Comparison of ENCODE assay signal across 8 cellular contexts in genomic region chr15:41934843-41935242, GRCh38. TPM values are rescaled to one million over a fixed set of nuclear protein-coding genes. Genes with fewer than 3 reads are reported as not detected.
DNase-seq lines count a peak whose midpoint lies in the region; ATAC-seq lines count a peak whose summit lies in the region.
"Had no signal": no experiment of that assay in that cellular context is flagged by ENCODE, and none has a peak within 500 bp of the region (broad histone marks: within the 10 kb centered on the region; RNA-seq: fewer than 3 reads in every experiment).

No MANE protein-coding gene starts in this region.

- H3K27ac ChIP-seq in KOPT-K1 (ENCODE audit: low read depth, low read length, poor library complexity, severe bottlenecking): peak overlapping the region; percentile 73

- peak; percentile 75 for ATAC-seq in esophagus mucosa
- no peak for ATAC-seq in HG03439 (IDR thresholded peaks at IDR 0.05; ENCODE audit: unreplicated experiment)

- H3K36me3 ChIP-seq in KOPT-K1 (ENCODE audit: insufficient read depth, low read length): no peaks in the 10 kb centered on the region
- H3K36me3 ChIP-seq: thoracic aorta had no signal

- H3K9me3 ChIP-seq in KOPT-K1 (ENCODE audit: insufficient read depth, low read length, poor library complexity, severe bottlenecking): no peaks in the 10 kb centered on the region
- H3K9me3 ChIP-seq: thoracic aorta had no signal

- DNase-seq in activated CD8-positive, alpha-beta memory T cell treated with anti-CD3 and anti-CD28 coated beads for 24 hours: peak; percentile 84
- peak; percentile 48 to 55 for DNase-seq in stimulated activated CD4-positive, alpha-beta T cell treated with anti-CD3 and anti-CD28 coated beads, Interleukin-2, amount 100 ng/mL, for 48 hours
- DNase-seq in DMS153 treated with DMSO at 0.1 percent for 48 hours (lab: John Stamatoyannopoulos, UW; ENCODE audit: unreplicated experiment) (no peak), NCI-H774 (lab: John Stamatoyannopoulos, UW) (no peak)

RNA-seq across cellular contexts. Expression of gene EHD4, which starts 37.5 kb away (rescaled TPM):
- total RNA-seq in esophagus mucosa: 32.0 TPM

RNA-seq across cellular contexts. Expression of gene SPTBN5, which starts 41.0 kb away (rescaled TPM):
- total RNA-seq in esophagus mucosa: 2.1 TPM

Comparison
In these comparisons a context has a peak if more than half of its experiments do, and no peak if none do; other contexts are left out.
1. DNase-seq: peak in activated CD8-positive, alpha-beta memory T cell treated with anti-CD3 and anti-CD28 coated beads for 24 hours (single experiment) and stimulated activated CD4-positive, alpha-beta T cell treated with anti-CD3 and anti-CD28 coated beads, Interleukin-2, amount 100 ng/mL, for 48 hours (2 of 2); none in DMS153 treated with DMSO at 0.1 percent for 48 hours (single experiment) and NCI-H774 (single experiment).